ENCODE assay signal across 8 cellular contexts in the genomic region with DNA sequence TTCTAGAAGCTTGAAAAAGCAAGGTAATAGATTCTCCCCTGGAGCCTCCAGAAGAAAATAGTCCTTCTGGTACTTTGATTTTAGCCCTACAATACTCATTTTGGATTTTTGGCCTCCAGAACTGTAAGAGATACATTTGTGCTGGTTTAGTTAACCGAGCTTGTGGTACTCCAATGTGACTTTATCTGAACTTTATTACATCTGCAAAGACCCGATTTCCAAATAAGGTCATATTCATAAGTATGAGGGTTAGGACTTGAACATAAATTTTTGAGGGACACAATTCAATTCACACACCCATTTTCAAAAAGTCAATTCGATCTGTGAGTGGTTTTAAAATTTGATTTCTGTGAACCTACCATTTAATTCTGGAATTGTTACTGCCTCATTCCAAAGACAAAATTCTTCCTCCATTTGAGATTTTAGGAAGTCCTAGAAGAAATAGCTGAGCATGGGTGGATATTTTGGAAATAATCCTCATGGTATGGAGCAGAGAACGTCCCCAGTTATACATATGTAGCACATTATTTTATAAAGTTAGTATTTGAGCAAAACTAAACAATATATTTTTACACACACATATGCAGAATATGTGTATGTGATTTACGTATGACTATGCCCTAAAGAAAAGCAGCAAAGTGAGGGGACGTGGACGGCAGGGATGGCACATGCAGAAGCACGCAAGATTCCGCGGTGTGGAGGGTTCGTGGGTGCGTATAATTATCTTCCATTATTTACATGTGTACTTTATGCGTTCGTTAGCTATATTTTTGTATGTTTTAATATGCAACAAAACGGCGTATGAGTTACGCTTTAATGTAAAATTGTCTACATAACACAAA. TPM values are rescaled to one million over a fixed set of nuclear protein-coding genes. Genes with fewer than 3 reads are reported as not detected.
A peak's percentile ranks its signal among the peaks of the same experiment; 100 is the strongest.
DNase-seq lines count a peak whose midpoint lies in the region; ATAC-seq and TF ChIP-seq lines count a peak whose summit lies in the region.

No MANE protein-coding gene starts in this region.

- TF ChIP-seq POLR2A in heart left ventricle (IDR thresholded peaks at IDR 0.05) = no peak

- peaks cover 0 to 25% (median 11%) of the 10 kb centered on the region in 12 donors for H3K4me1 ChIP-seq in heart left ventricle
- H3K4me1 ChIP-seq in left lung = peaks cover 0 to 16% of the 10 kb centered on the region in 2 donors
- peaks cover 6% of the 10 kb centered on the region for H3K4me1 ChIP-seq in thymus (ENCODE audit: control insufficient read depth, insufficient read depth, low read length)

- peak overlapping the region; percentile 11 to 88 (median 78) for H3K27ac ChIP-seq in heart left ventricle
- peak overlapping the region; percentile 83 to 87 for H3K27ac ChIP-seq in left lung
- no peak overlapping the region for H3K27ac ChIP-seq in thymus (ENCODE audit: low read depth)

- ATAC-seq in heart left ventricle (peak in 1 of 4 donors; percentile 22), Right ventricle myocardium inferior (no peak), left lung (peak; percentile 16)

- H3K36me3 ChIP-seq in heart left ventricle (peaks cover 0 to under 1% (median 0%) of the 10 kb centered on the region in 9 donors), left lung (no peaks in the 10 kb centered on the region), thymus (ENCODE audit: control insufficient read depth, insufficient read depth) (no peaks in the 10 kb centered on the region)

- DNase-seq in heart left ventricle (no peak), Right ventricle myocardium inferior (ENCODE audit: missing footprints) (no peak), astrocyte of the cerebellum (ENCODE audit: low read depth) (no peak), left lung (no peak), EL (no peak), AG08395 (ENCODE audit: low spot score) (no peak), Kasumi-1 (lab: John Stamatoyannopoulos, UW) (no peak)

- 27 to 40% (median 29%) methylated on average over 17 of the region's 17 CpGs for WGBS in heart left ventricle, 4 donors
- 32% methylated on average over 17 of the region's 17 CpGs for WGBS in thymus

- intact Hi-C loops in heart left ventricle (cut with DNase I) = loop anchor here in 3 of 10 donors (5.0 to 10.0 kb wide), 4 partner anchors 41 to 89 kb away; a partner anchor contains a TSS
- intact Hi-C loops in Right ventricle myocardium inferior (cut with DNase I) = no loop called here
- intact Hi-C loops in left lung (cut with DNase I) = no loop called here

- H3K9me3 ChIP-seq in heart left ventricle (no peaks in the 10 kb centered on the region), left lung (no peaks in the 10 kb centered on the region), thymus (ENCODE audit: control insufficient read depth) (no peaks in the 10 kb centered on the region)

- peak overlapping the region; percentile 67 to 91 (median 77) for H3K4me3 ChIP-seq in heart left ventricle
- peak overlapping the region; percentile 84 for H3K4me3 ChIP-seq in astrocyte of the cerebellum (ENCODE audit: low read depth, low read length)
- H3K4me3 ChIP-seq in left lung = peak overlapping the region; percentile 66 to 71
- peak overlapping the region; percentile 84 for H3K4me3 ChIP-seq in thymus (ENCODE audit: low read length)

- in situ Hi-C loops in astrocyte of the cerebellum (cut with HindIII; ENCODE audit: low sequenced_read_pairs) = loop anchor here (5.0 to 10.0 kb wide), 2 partner anchors 104 to 231 kb away; no protein-coding TSS in a partner anchor

- H3K27me3 ChIP-seq in heart left ventricle (no peaks in the 10 kb centered on the region), left lung (no peaks in the 10 kb centered on the region), thymus (ENCODE audit: control insufficient read depth, insufficient read depth) (no peaks in the 10 kb centered on the region)

- TF ChIP-seq CTCF in heart left ventricle (IDR thresholded peaks at IDR 0.05) (no peak), astrocyte of the cerebellum (IDR thresholded peaks at IDR 0.05; ENCODE audit: low read depth, low read length, missing control alignments) (no peak), left lung (IDR thresholded peaks at IDR 0.05) (no peak)

RNA-seq across cellular contexts. Expression of a gene that starts 0.9 kb away (rescaled TPM):
- total RNA-seq in heart left ventricle = 10 to 100 TPM in 1 of 9 donors, 1 to 10 TPM in 8; 6.2 to 10.4 (median 8.0) TPM
- polyA plus RNA-seq in heart left ventricle = 10 to 100 TPM in 1 of 2 donors, 1 to 10 TPM in 1; 5.4 to 14.4 TPM
- 8.0 TPM for total RNA-seq in Right ventricle myocardium inferior
- total RNA-seq in left lung = 10 to 100 TPM; 13.3 to 15.5 TPM
- polyA plus RNA-seq in thymus = 12.8 TPM

RNA-seq across cellular contexts. Expression of a gene that starts 44.8 kb away (rescaled TPM):
- total RNA-seq in heart left ventricle (10 to 100 TPM in 4 of 9 donors, 1 to 10 TPM in 5; 4.2 to 13.4 (median 9.3) TPM), Right ventricle myocardium inferior (12.1 TPM), left lung (1 to 10 TPM; 4.2 to 5.9 TPM)
- polyA plus RNA-seq in heart left ventricle (1 to 10 TPM; 1.5 to 4.2 TPM), thymus (2.0 TPM)
